Comparison of ENCODE assay signal across 21 cellular contexts in the genomic region with DNA sequence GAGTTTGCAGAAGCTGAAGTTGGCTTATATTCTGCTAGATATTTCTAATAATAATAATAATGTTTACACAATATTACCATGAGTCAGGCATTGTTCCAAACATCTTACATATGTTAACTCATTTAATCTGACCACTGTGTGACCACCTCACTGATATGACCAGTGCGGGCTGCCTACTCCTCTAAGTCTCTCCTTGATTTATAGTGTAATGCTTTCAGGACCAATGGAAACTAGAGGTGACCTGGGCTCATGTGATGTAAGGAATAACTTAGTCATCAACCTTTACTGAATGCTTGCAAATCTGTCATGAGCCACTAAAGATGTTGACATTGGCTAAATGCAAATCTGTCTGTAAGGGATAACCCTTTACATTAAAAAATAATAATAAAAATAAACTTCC. TPM values are rescaled to one million over a fixed set of nuclear protein-coding genes. Genes with fewer than 3 reads are reported as not detected.
DNase-seq lines count a peak whose midpoint lies in the region; ATAC-seq, FAIRE-seq and TF ChIP-seq lines count a peak whose summit lies in the region.
"Had no signal": no experiment of that assay in that cellular context is flagged by ENCODE, and none has a peak within 500 bp of the region (broad histone marks: within the 10 kb centered on the region; RNA-seq: fewer than 3 reads in every experiment).

No MANE protein-coding gene starts in this region.

- H2AFZ ChIP-seq in fibroblast of lung (ENCODE audit: low read length) (no peak overlapping the region), Karpas-422 (ENCODE audit: low read length) (no peak overlapping the region)

- no TSS peak for BruUV-seq in Panc1 (replicated peaks; lab: Mats Ljungman, UMichigan)

- H3K9me3 ChIP-seq in Panc1 (ENCODE audit: control insufficient read depth, insufficient read depth, low read depth, low read length) (no peaks in the 10 kb centered on the region), fibroblast of lung (ENCODE audit: control insufficient read depth, insufficient read depth, low read depth, low read length) (no peaks in the 10 kb centered on the region), Karpas-422 (ENCODE audit: low read length) (no peaks in the 10 kb centered on the region), gastroesophageal sphincter (no peaks in the 10 kb centered on the region)
- H3K9me3 ChIP-seq: A549, Caco-2 had no signal

- FAIRE-seq in bronchial epithelial cell (lab: Jason Lieb, UNC): no peak
- FAIRE-seq: A549, D721Med, G401.6, GM12891, GM19239, H1 had no signal

- H3K36me3 ChIP-seq in Panc1 (ENCODE audit: control insufficient read depth, insufficient read depth, low read length) (no peaks in the 10 kb centered on the region), bronchial epithelial cell (ENCODE audit: control insufficient read depth, insufficient read depth, low read length) (no peaks in the 10 kb centered on the region), fibroblast of lung (ENCODE audit: control insufficient read depth, insufficient read depth, low read length) (no peaks in the 10 kb centered on the region), Karpas-422 (ENCODE audit: insufficient read depth, low read length) (no peaks in the 10 kb centered on the region), gastroesophageal sphincter (no peaks in the 10 kb centered on the region)

- H3K4me1 ChIP-seq in Panc1 (ENCODE audit: control insufficient read depth, insufficient read depth, low read length) (no peaks in the 10 kb centered on the region), fibroblast of lung (ENCODE audit: control insufficient read depth, extremely low read depth, insufficient read depth, low read length) (no peaks in the 10 kb centered on the region), Karpas-422 (ENCODE audit: low read length) (no peaks in the 10 kb centered on the region), gastroesophageal sphincter (no peaks in the 10 kb centered on the region)
- H3K4me1 ChIP-seq: A549, Caco-2 had no signal

- H4K20me1 ChIP-seq in fibroblast of lung (ENCODE audit: control insufficient read depth, extremely low read depth, insufficient read depth, low read length) (no peaks in the 10 kb centered on the region), Karpas-422 (ENCODE audit: insufficient read depth, low read depth, low read length) (no peaks in the 10 kb centered on the region)

- CTCF ChIA-PET in Panc1 (lab: Charles Lee): no interaction called here

- in situ Hi-C loops in Panc1 (cut with HindIII; ENCODE audit: low pct_unique_long_range_greater_than_20kb, low sequenced_read_pairs): no loop called here

- no peak overlapping the region for H3K4me3 ChIP-seq in Panc1 (ENCODE audit: low read depth in 2 of 2, low read length in 2 of 2)
- no peak overlapping the region for H3K4me3 ChIP-seq in bronchial epithelial cell (ENCODE audit: low read depth, low read length)
- H3K4me3 ChIP-seq in fibroblast of lung (replicated peaks in 1 of 4; ENCODE audit: control extremely low read depth in 1 of 4, insufficient read depth in 1 of 4, low read depth in 3 of 4, low read length in 4 of 4): no peak overlapping the region
- H3K4me3 ChIP-seq in Karpas-422 (ENCODE audit: low read length): no peak overlapping the region
- no peak overlapping the region for H3K4me3 ChIP-seq in gastroesophageal sphincter
- H3K4me3 ChIP-seq: A549 had no signal

- intact Hi-C loops in Panc1 (cut with micrococcal nuclease; ENCODE audit: unreplicated experiment): no loop called here

- ATAC-seq in Panc1: no peak
- ATAC-seq in HG03432 (IDR thresholded peaks at IDR 0.05; ENCODE audit: unreplicated experiment): no peak
- no peak for ATAC-seq in HG03108 (IDR thresholded peaks at IDR 0.05; ENCODE audit: unreplicated experiment)
- ATAC-seq in gastroesophageal sphincter: no peak
- ATAC-seq: A549 had no signal

- TF ChIP-seq EP300 in gastroesophageal sphincter (IDR thresholded peaks at IDR 0.05): no peak

- POLR2A ChIA-PET in Panc1 (lab: Charles Lee): no interaction called here

- H3K27me3 ChIP-seq in Panc1 (ENCODE audit: control insufficient read depth, insufficient read depth, low read length): peaks cover 20% of the 10 kb centered on the region
- peaks cover 2% of the 10 kb centered on the region for H3K27me3 ChIP-seq in bronchial epithelial cell (ENCODE audit: control insufficient read depth, insufficient read depth, low read length)
- no peaks in the 10 kb centered on the region for H3K27me3 ChIP-seq in fibroblast of lung (ENCODE audit: control insufficient read depth, insufficient read depth, low read length)
- H3K27me3 ChIP-seq in Karpas-422 (ENCODE audit: low read length): no peaks in the 10 kb centered on the region
- H3K27me3 ChIP-seq in gastroesophageal sphincter: no peaks in the 10 kb centered on the region

- no peaks in the 10 kb centered on the region for H3K9me2 ChIP-seq in Karpas-422 (replicated peaks; ENCODE audit: insufficient read depth, low read length)

- H3K79me2 ChIP-seq in fibroblast of lung (ENCODE audit: control insufficient read depth, insufficient read depth, low read length) (no peaks in the 10 kb centered on the region), Karpas-422 (ENCODE audit: low read length) (no peaks in the 10 kb centered on the region)

- H3K9ac ChIP-seq in fibroblast of lung (ENCODE audit: insufficient read depth, low read length): no peak overlapping the region
- no peak overlapping the region for H3K9ac ChIP-seq in Karpas-422 (ENCODE audit: low read length)

- H3K4me2 ChIP-seq in fibroblast of lung (ENCODE audit: extremely low read depth, insufficient read depth, low read length) (no peak overlapping the region), Karpas-422 (ENCODE audit: low read depth, low read length, poor library complexity, severe bottlenecking) (no peak overlapping the region)
- H3K4me2 ChIP-seq: A549 had no signal

- TF ChIP-seq CTCF in Panc1 (IDR thresholded peaks at IDR 0.05) (no peak), bronchial epithelial cell (IDR thresholded peaks at IDR 0.05; ENCODE audit: insufficient read depth, low read length, severe bottlenecking) (no peak), fibroblast of lung (conservative IDR thresholded peaks at IDR 0.05 in 1 of 2, IDR thresholded peaks at IDR 0.05 in 1 of 2; ENCODE audit: low read depth in 1 of 2, low read length in 2 of 2) (no peak), gastroesophageal sphincter (IDR thresholded peaks at IDR 0.05) (no peak)

- 64 to 80% methylated on average over 1 of the region's 1 CpG for WGBS in gastroesophageal sphincter (ENCODE audit: low coverage in 1 of 2), 2 donors

- TF ChIP-seq POLR2A in gastroesophageal sphincter (IDR thresholded peaks at IDR 0.05): no peak

- DNase-seq in Panc1 (ENCODE audit: low read depth, low spot score): peak; percentile 2
- DNase-seq in bronchial epithelial cell (ENCODE audit: low read depth): peak; percentile 23
- DNase-seq in fibroblast of lung (ENCODE audit: low read depth in 2 of 2): peak; percentile 1 to 5
- peak; percentile 2 for DNase-seq in renal cortical epithelial cell (ENCODE audit: low read depth)
- DNase-seq in Karpas-422: no peak
- DNase-seq: AML-193; Caco-2; CD4-positive, alpha-beta T cell; H9 had no signal

- no peak overlapping the region for H3K27ac ChIP-seq in Panc1 (ENCODE audit: low read length)
- H3K27ac ChIP-seq in fibroblast of lung (ENCODE audit: insufficient read depth, low read length): no peak overlapping the region
- no peak overlapping the region for H3K27ac ChIP-seq in Karpas-422 (ENCODE audit: low read length)
- no peak overlapping the region for H3K27ac ChIP-seq in gastroesophageal sphincter
- H3K27ac ChIP-seq: A549, C4-2B had no signal

RNA-seq across cellular contexts. Expression of a gene that starts 51.1 kb away (rescaled TPM):
- total RNA-seq in Panc1 (2021; ENCODE audit: unreplicated experiment) (not detected), bronchial epithelial cell (not detected in 2 replicates), fibroblast of lung (not detected in 2 replicates), renal cortical epithelial cell (not detected in 2 replicates), gastroesophageal sphincter (not detected)
- not detected for polyA plus RNA-seq in Panc1 (2012; ENCODE audit: insufficient read length)
- not detected in 2 replicates for polyA plus RNA-seq in fibroblast of lung
- not detected in 2 replicates for polyA plus RNA-seq in fibroblast of lung (2012)
- polyA minus RNA-seq in fibroblast of lung (ENCODE audit: low replicate concordance): not detected in 2 replicates
- not detected in 2 replicates for total RNA-seq in Karpas-422 (2014; rRNA removed; shearing (Covaris generic); ENCODE audit: low replicate concordance)
- total RNA-seq: Caco-2; CD4-positive, alpha-beta T cell; HT-29 had no signal
- polyA plus RNA-seq: A549, BJ had no signal
